ENCODE assay signal across 23 cellular contexts in the genomic region with DNA sequence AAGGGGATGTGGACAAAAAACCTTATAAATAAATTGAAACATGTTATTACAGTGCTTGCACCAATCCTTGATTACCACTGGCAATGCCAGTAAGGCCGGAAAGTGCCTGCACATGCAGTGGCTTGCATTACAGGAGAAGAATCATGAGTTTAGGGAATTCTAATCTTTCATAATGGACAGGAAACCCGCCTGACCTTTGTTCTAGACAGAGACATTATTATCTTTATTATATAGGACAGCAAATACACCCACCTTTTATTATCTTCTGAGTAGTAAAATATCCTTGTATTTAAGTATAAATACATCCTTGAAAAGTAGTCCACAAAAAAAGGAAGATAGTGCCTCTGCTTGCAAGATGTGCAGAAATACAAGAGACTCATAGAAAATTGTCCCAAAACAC.
DNase-seq lines count a peak whose midpoint lies in the region; ATAC-seq and TF ChIP-seq lines count a peak whose summit lies in the region.
"Had no signal": no experiment of that assay in that cellular context is flagged by ENCODE, and none has a peak within 500 bp of the region (broad histone marks: within the 10 kb centered on the region; RNA-seq: fewer than 3 reads in every experiment).

No MANE protein-coding gene starts in this region.

- H3K4me1 ChIP-seq in foreskin keratinocyte (no peaks in the 10 kb centered on the region), mucosa of descending colon (ENCODE audit: low read depth) (peaks cover 5% of the 10 kb centered on the region)
- H3K4me1 ChIP-seq: A549, HAP-1 had no signal

- no peaks in the 10 kb centered on the region for H3K36me3 ChIP-seq in mucosa of descending colon (ENCODE audit: low read depth)
- H3K36me3 ChIP-seq: BE2C; BLaER1 treated with 17β-estradiol and CSF1 and Interleukin-3, amounts not matched to agents 10 nM and 100 nM; HAP-1 had no signal

- H3K4me3 ChIP-seq in mucosa of descending colon, result no peak overlapping the region
- H3K4me3 ChIP-seq: A549; BLaER1 treated with 17β-estradiol and CSF1 and Interleukin-3, amounts not matched to agents 10 nM and 100 nM; HAP-1 had no signal

- DNase-seq in NCI-H2227 (lab: John Stamatoyannopoulos, UW; ENCODE audit: unreplicated experiment) (peak; percentile 43), foreskin keratinocyte (peak; percentile 11 to 38), mucosa of descending colon (peak in 1 of 3 donors; percentile 3), cortex of kidney (lab: John Stamatoyannopoulos, UW) (no peak), LoVo (ENCODE audit: low spot score) (no peak), T-helper 2 cell (no peak), midbrain (lab: John Stamatoyannopoulos, UW) (no peak)
- DNase-seq: 8988T; ACHN; AML-193; BE2C; Calu3; CD4-positive, alpha-beta T cell; CD8-positive, alpha-beta memory T cell; DMS53; DMS79 treated with DMSO at 0.1 percent for 48 hours; GF-D8; GOT3; HFFc6 had no signal

- no peak for ATAC-seq in foreskin keratinocyte
- peak; percentile 82 for ATAC-seq in mucosa of descending colon
- ATAC-seq: A549 had no signal

- TF ChIP-seq CTCF in VCaP (conservative IDR thresholded peaks at IDR 0.05), result no peak
- no peak for TF ChIP-seq CTCF in foreskin keratinocyte (conservative IDR thresholded peaks at IDR 0.05)
- TF ChIP-seq CTCF in mucosa of descending colon (IDR thresholded peaks at IDR 0.05), result no peak

- H3K9me3 ChIP-seq in mucosa of descending colon, result no peaks in the 10 kb centered on the region
- H3K9me3 ChIP-seq: A549; BE2C; BLaER1 treated with 17β-estradiol and CSF1 and Interleukin-3, amounts not matched to agents 10 nM and 100 nM; HAP-1 had no signal

- no peaks in the 10 kb centered on the region for H3K27me3 ChIP-seq in foreskin keratinocyte
- H3K27me3 ChIP-seq: BLaER1 treated with 17β-estradiol and CSF1 and Interleukin-3, amounts not matched to agents 10 nM and 100 nM had no signal

- H3K27ac ChIP-seq in VCaP, result peak overlapping the region; percentile 64
- H3K27ac ChIP-seq in foreskin keratinocyte, result no peak overlapping the region
- H3K27ac ChIP-seq: A549; BLaER1 treated with 17β-estradiol and CSF1 and Interleukin-3, amounts not matched to agents 10 nM and 100 nM had no signal

- intact Hi-C loops in mucosa of descending colon (cut with DNase I, micrococcal nuclease), result no loop called here

Comparison
In these comparisons a context has a peak if more than half of its experiments do, and no peak if none do; other contexts are left out.
1. DNase-seq: peak in NCI-H2227 (single experiment) and foreskin keratinocyte (2 of 2); none in cortex of kidney (single experiment), LoVo (single experiment), T-helper 2 cell (0 of 5) and midbrain (single experiment).